Comparison of ENCODE assay signal across 30 cellular contexts in genomic region chr17:18382441-18383078, GRCh38. TPM values are rescaled to one million over a fixed set of nuclear protein-coding genes. Genes with fewer than 3 reads are reported as not detected.
DNase-seq lines count a peak whose midpoint lies in the region; ATAC-seq and TF ChIP-seq lines count a peak whose summit lies in the region.
"Had no signal": no experiment of that assay in that cellular context is flagged by ENCODE, and none has a peak within 500 bp of the region (broad histone marks: within the 10 kb centered on the region; RNA-seq: fewer than 3 reads in every experiment).

No MANE protein-coding gene starts in this region.

- intact Hi-C loops in gastrocnemius medialis (cut with DNase I; ENCODE audit: low total_unique reads) = no loop called here

- H3K9me3 Mint-ChIP-seq in WTC11 (no peaks in the 10 kb centered on the region), memory B cell (no peaks in the 10 kb centered on the region)
- no peaks in the 10 kb centered on the region for H3K9me3 Mint-ChIP-seq in stimulated activated memory B cell treated with anti-CD40 and anti-IgM and Interleukin-4, amounts not matched to agents 10 μg/mL and 1 μg/mL and 100 μg/mL, for 72 hours
- H3K9me3 Mint-ChIP-seq: activated CD4-positive, alpha-beta memory T cell treated with anti-CD3 and anti-CD28 coated beads for 36 hours; activated naive CD4-positive, alpha-beta T cell treated with anti-CD3 and anti-CD28 coated beads for 36 hours; activated T-helper 1 cell treated with anti-CD3 and anti-CD28 coated beads, Interleukin-12 subunit alpha, Interleukin-12 subunit beta, Interleukin-2, Interleukin-4 antibody, amounts not matched to agents 30 ng/mL and 10 ng/mL and 1 ng/mL, durations not matched to agents 14 hours and 24 hours and 36 hours; immature natural killer cell; T-cell had no signal

- H3K4me1 ChIP-seq in gastrocnemius medialis = no peaks in the 10 kb centered on the region

- in situ Hi-C loops in GM13977 (cut with MboI; ENCODE audit: low pct_unique_long_range_greater_than_20kb, low sequenced_read_pairs, unreplicated experiment) = no loop called here
- in situ Hi-C loops in gastrocnemius medialis (cut with MboI; ENCODE audit: low sequenced_read_pairs in 4 of 4) = no loop called here

- no peak overlapping the region for H3K27ac ChIP-seq in gastrocnemius medialis
- H3K27ac ChIP-seq: BLaER1 treated with 17β-estradiol and CSF1 and Interleukin-3, amounts not matched to agents 10 nM and 100 nM; gastroesophageal sphincter; hepatocyte; right atrium auricular region; transverse colon had no signal

- TF ChIP-seq CTCF in GM13977 (IDR thresholded peaks at IDR 0.05; ENCODE audit: extremely low read depth, insufficient read depth, missing control alignments) (no peak), WTC11 (IDR thresholded peaks at IDR 0.05) (no peak), gastrocnemius medialis (IDR thresholded peaks at IDR 0.05 in 4 of 5, conservative IDR thresholded peaks at IDR 0.05 in 1 of 5) (no peak)

- H3K4me3 Mint-ChIP-seq in WTC11 = no peak overlapping the region
- no peak overlapping the region for H3K4me3 Mint-ChIP-seq in memory B cell
- H3K4me3 Mint-ChIP-seq in stimulated activated memory B cell treated with anti-CD40 and anti-IgM and Interleukin-4, amounts not matched to agents 10 μg/mL and 1 μg/mL and 100 μg/mL, for 72 hours = peak overlapping the region; percentile 21
- H3K4me3 Mint-ChIP-seq: activated CD4-positive, alpha-beta memory T cell treated with anti-CD3 and anti-CD28 coated beads for 36 hours; activated naive CD4-positive, alpha-beta T cell treated with anti-CD3 and anti-CD28 coated beads for 36 hours; activated T-helper 1 cell treated with anti-CD3 and anti-CD28 coated beads, Interleukin-12 subunit alpha, Interleukin-12 subunit beta, Interleukin-2, Interleukin-4 antibody, amounts not matched to agents 30 ng/mL and 10 ng/mL and 1 ng/mL, durations not matched to agents 14 hours and 24 hours and 36 hours had no signal

- no peaks in the 10 kb centered on the region for H3K9me3 ChIP-seq in gastrocnemius medialis
- H3K9me3 ChIP-seq: BLaER1 treated with 17β-estradiol and CSF1 and Interleukin-3, amounts not matched to agents 10 nM and 100 nM; gastroesophageal sphincter; right atrium auricular region; transverse colon had no signal

- peaks cover 16 to 35% (median 22%) of the 10 kb centered on the region in 3 donors for H3K27me3 ChIP-seq in gastrocnemius medialis
- H3K27me3 ChIP-seq: hepatocyte had no signal

- H3K27ac Mint-ChIP-seq in WTC11 (no peak overlapping the region), memory B cell (no peak overlapping the region)
- no peak overlapping the region for H3K27ac Mint-ChIP-seq in stimulated activated memory B cell treated with anti-CD40 and anti-IgM and Interleukin-4, amounts not matched to agents 10 μg/mL and 1 μg/mL and 100 μg/mL, for 72 hours
- H3K27ac Mint-ChIP-seq: activated CD4-positive, alpha-beta memory T cell treated with anti-CD3 and anti-CD28 coated beads for 36 hours; activated naive CD4-positive, alpha-beta T cell treated with anti-CD3 and anti-CD28 coated beads for 36 hours; activated T-helper 1 cell treated with anti-CD3 and anti-CD28 coated beads, Interleukin-12 subunit alpha, Interleukin-12 subunit beta, Interleukin-2, Interleukin-4 antibody, amounts not matched to agents 30 ng/mL and 10 ng/mL and 1 ng/mL, durations not matched to agents 14 hours and 24 hours and 36 hours had no signal

- DNase-seq in GM13977 (ENCODE audit: low spot score) = peak; percentile 1
- DNase-seq in WTC11 (ENCODE audit: low spot score) = no peak
- DNase-seq in memory B cell (ENCODE audit: low spot score in 2 of 2) = peak in 1 of 2 donors; percentile 11
- DNase-seq in NCI-H446 (lab: John Stamatoyannopoulos, UW) = no peak
- no peak for DNase-seq in NCI-H748 treated with DMSO at 0.1 percent for 48 hours (lab: John Stamatoyannopoulos, UW)
- no peak for DNase-seq in gastrocnemius medialis
- DNase-seq: activated CD4-positive, CD25-positive, alpha-beta regulatory T cell; cerebellar nuclear complex; COR-L47; left colon; mammary epithelial cell; MV-4-11; NCI-H1436; NCI-H2081 treated with DMSO at 0.1 percent for 48 hours; NCI-H226; transverse colon had no signal

- peaks cover 2% of the 10 kb centered on the region; the same call in 1 of the 2 replicates for H3K27me3 Mint-ChIP-seq in WTC11 (ENCODE audit: low read depth)
- H3K27me3 Mint-ChIP-seq in memory B cell = peaks cover 14% of the 10 kb centered on the region
- H3K27me3 Mint-ChIP-seq in stimulated activated memory B cell treated with anti-CD40 and anti-IgM and Interleukin-4, amounts not matched to agents 10 μg/mL and 1 μg/mL and 100 μg/mL, for 72 hours = peaks cover 69% of the 10 kb centered on the region

- no peak overlapping the region for H3K4me3 ChIP-seq in gastrocnemius medialis
- H3K4me3 ChIP-seq: BLaER1 treated with 17β-estradiol and CSF1 and Interleukin-3, amounts not matched to agents 10 nM and 100 nM; gastroesophageal sphincter; hepatocyte; right atrium auricular region; transverse colon had no signal

- H3K36me3 Mint-ChIP-seq in WTC11 (no peaks in the 10 kb centered on the region), memory B cell (peaks cover 2% of the 10 kb centered on the region)
- no peaks in the 10 kb centered on the region for H3K36me3 Mint-ChIP-seq in stimulated activated memory B cell treated with anti-CD40 and anti-IgM and Interleukin-4, amounts not matched to agents 10 μg/mL and 1 μg/mL and 100 μg/mL, for 72 hours
- H3K36me3 Mint-ChIP-seq: activated CD4-positive, alpha-beta memory T cell treated with anti-CD3 and anti-CD28 coated beads for 36 hours; immature natural killer cell; T-cell had no signal

- CTCF ChIA-PET in WTC11 (lab: Charles Lee) = interaction anchor here (1.3 kb wide), 1 partner anchor 20 kb away, joined by 4 read pairs; no protein-coding TSS in a partner anchor

- POLR2A ChIA-PET in WTC11 (lab: Charles Lee) = no interaction called here

- TF ChIP-seq POLR2A in gastrocnemius medialis (IDR thresholded peaks at IDR 0.05) = no peak

- peak; percentile 11; the same call in 1 of the 2 replicates for ATAC-seq in WTC11
- peak; percentile 26 for ATAC-seq in memory B cell (ENCODE audit: low read depth)
- ATAC-seq in stimulated activated memory B cell treated with anti-CD40 and anti-IgM and Interleukin-4, amounts not matched to agents 10 μg/mL and 1 μg/mL and 100 μg/mL, for 72 hours = peak; percentile 2
- no peak for ATAC-seq in gastrocnemius medialis
- ATAC-seq: gastroesophageal sphincter, left colon had no signal

- no peaks in the 10 kb centered on the region for H3K36me3 ChIP-seq in gastrocnemius medialis
- H3K36me3 ChIP-seq: BLaER1 treated with 17β-estradiol and CSF1 and Interleukin-3, amounts not matched to agents 10 nM and 100 nM; gastroesophageal sphincter; right atrium auricular region; transverse colon had no signal

- H3K4me1 Mint-ChIP-seq in WTC11 (peaks cover 7% of the 10 kb centered on the region), memory B cell (peaks cover 14% of the 10 kb centered on the region)
- peaks cover 18% of the 10 kb centered on the region for H3K4me1 Mint-ChIP-seq in stimulated activated memory B cell treated with anti-CD40 and anti-IgM and Interleukin-4, amounts not matched to agents 10 μg/mL and 1 μg/mL and 100 μg/mL, for 72 hours

TF ChIP-seq in WTC11, 78 proteins besides CTCF, POLR2A, EP300 and RAD21:
- no peak for TF ChIP-seq ZBTB21 (CRISPR knock-in tag; IDR thresholded peaks at IDR 0.05; ENCODE audit: borderline replicate concordance)

RNA-seq across cellular contexts. Expression of gene EVPLL, which starts 5.0 kb away (rescaled TPM):
- total RNA-seq in WTC11 (2021) (not detected in 3 replicates), gastrocnemius medialis (not detected)
- total RNA-seq: activated CD4-positive, alpha-beta memory T cell treated with anti-CD3 and anti-CD28 coated beads for 36 hours; activated naive CD4-positive, alpha-beta T cell treated with anti-CD3 and anti-CD28 coated beads for 36 hours; activated T-helper 1 cell treated with anti-CD3 and anti-CD28 coated beads, Interleukin-12 subunit alpha, Interleukin-12 subunit beta, Interleukin-2, Interleukin-4 antibody, amounts not matched to agents 30 ng/mL and 10 ng/mL and 1 ng/mL, durations not matched to agents 14 hours and 24 hours and 36 hours; dermis microvascular lymphatic vessel endothelial cell; fibroblast of lung; G401; gastroesophageal sphincter; hepatocyte; LHCN-M2; right atrium auricular region; T-cell had no signal

RNA-seq across cellular contexts. Expression of gene SHMT1, which starts 19.2 kb away (rescaled TPM):
- total RNA-seq in WTC11 (2021) = 40.1 to 49.2 TPM (median 42.5 TPM) in 3 replicates
- 10 to 100 TPM; 12.8 to 19.2 (median 14.0) TPM for total RNA-seq in gastrocnemius medialis

Comparison
In these comparisons a context has a peak if more than half of its experiments do, and no peak if none do; other contexts are left out.
1. ATAC-seq: peak in WTC11 (single experiment), memory B cell (single experiment) and stimulated activated memory B cell treated with anti-CD40 and anti-IgM and Interleukin-4, amounts not matched to agents 10 μg/mL and 1 μg/mL and 100 μg/mL, for 72 hours (single experiment); none in gastrocnemius medialis (0 of 2).